ENCODE assay signal across 7 cellular contexts in the genomic region with DNA sequence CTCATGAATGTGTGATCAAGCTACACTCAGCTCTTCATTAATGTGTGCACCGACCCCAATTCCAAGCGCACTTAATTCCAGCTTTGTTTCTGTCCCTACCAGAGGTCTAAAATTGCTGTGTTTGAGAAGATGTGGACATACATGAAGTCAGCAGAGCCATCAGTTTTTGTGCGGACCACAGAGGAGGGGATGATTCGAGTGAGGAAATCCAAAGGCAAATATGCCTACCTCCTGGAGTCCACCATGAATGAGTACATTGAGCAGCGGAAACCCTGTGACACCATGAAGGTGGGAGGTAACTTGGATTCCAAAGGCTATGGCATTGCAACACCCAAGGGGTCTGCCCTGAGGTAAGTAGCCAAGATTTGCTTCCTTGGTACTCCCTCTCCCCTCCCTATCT.
"Had no signal": no experiment of that assay in that cellular context is flagged by ENCODE, and none has a peak within 500 bp of the region (broad histone marks: within the 10 kb centered on the region; RNA-seq: fewer than 3 reads in every experiment).

No MANE protein-coding gene starts in this region.

- H3K4me3 Mint-ChIP-seq: IgD-negative memory B cell had no signal

- DNase-seq: IMR-90, KBM-7, KG1 had no signal

- H3K9me3 Mint-ChIP-seq: IgD-negative memory B cell had no signal

- H3K4me3 ChIP-seq: K562 had no signal

- ATAC-seq: HepG2, K562 had no signal

- H3K27ac ChIP-seq: HL-60 had no signal

- H3K27me3 Mint-ChIP-seq: IgD-negative memory B cell had no signal

- H3K4me1 Mint-ChIP-seq: IgD-negative memory B cell had no signal

- H3K27ac Mint-ChIP-seq: IgD-negative memory B cell had no signal
